Comparison of ENCODE assay signal across 1 cellular context in the genomic region with DNA sequence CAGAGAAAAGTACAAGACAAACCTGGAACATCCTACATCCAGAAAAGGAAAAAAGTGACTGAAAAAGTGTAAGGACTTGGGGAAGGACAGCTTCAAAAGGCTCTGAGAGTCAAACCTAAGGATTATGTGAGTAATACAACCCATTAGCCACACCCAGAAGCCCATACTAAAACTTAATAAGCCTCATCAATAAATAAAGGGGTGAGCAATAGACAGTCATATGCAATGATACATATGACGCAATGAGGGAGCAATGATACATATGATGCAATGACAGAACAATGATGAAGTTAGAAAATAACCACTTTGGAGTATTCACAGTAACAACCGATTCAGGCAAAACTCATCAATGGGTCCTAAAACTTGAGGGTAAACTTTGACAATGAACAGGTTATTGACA.
TF ChIP-seq lines count a peak whose summit lies in the region.

No MANE protein-coding gene starts in this region.

TF ChIP-seq in K562, 482 proteins besides CTCF, POLR2A, EP300 and RAD21 (continued from another document and continues in another):
- TF ChIP-seq, protein P1, sequence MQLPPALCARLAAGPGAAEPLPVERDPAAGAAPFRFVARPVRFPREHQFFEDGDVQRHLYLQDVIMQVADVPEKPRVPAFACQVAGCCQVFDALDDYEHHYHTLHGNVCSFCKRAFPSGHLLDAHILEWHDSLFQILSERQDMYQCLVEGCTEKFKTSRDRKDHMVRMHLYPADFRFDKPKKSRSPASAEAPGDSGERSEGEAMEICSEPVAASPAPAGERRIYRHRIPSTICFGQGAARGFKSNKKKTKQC (CRISPR knock-in tag; IDR thresholded peaks at IDR 0.05), result no peak
- no peak for TF ChIP-seq FOXP1 (CRISPR knock-in tag; IDR thresholded peaks at IDR 0.05)
- TF ChIP-seq, protein P2, sequence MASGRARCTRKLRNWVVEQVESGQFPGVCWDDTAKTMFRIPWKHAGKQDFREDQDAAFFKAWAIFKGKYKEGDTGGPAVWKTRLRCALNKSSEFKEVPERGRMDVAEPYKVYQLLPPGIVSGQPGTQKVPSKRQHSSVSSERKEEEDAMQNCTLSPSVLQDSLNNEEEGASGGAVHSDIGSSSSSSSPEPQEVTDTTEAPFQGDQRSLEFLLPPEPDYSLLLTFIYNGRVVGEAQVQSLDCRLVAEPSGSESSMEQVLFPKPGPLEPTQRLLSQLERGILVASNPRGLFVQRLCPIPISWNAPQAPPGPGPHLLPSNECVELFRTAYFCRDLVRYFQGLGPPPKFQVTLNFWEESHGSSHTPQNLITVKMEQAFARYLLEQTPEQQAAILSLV (tag; IDR thresholded peaks at IDR 0.05), result peak; percentile 91
- TF ChIP-seq PTRF (tag; IDR thresholded peaks at IDR 0.05), result no peak
- no peak for TF ChIP-seq SREBF2 (CRISPR knock-in tag; IDR thresholded peaks at IDR 0.05)
- no peak for TF ChIP-seq POLR3G (IDR thresholded peaks at IDR 0.05; ENCODE audit: extremely low read depth, insufficient read length, insufficient replicate concordance)
- TF ChIP-seq, protein P3, sequence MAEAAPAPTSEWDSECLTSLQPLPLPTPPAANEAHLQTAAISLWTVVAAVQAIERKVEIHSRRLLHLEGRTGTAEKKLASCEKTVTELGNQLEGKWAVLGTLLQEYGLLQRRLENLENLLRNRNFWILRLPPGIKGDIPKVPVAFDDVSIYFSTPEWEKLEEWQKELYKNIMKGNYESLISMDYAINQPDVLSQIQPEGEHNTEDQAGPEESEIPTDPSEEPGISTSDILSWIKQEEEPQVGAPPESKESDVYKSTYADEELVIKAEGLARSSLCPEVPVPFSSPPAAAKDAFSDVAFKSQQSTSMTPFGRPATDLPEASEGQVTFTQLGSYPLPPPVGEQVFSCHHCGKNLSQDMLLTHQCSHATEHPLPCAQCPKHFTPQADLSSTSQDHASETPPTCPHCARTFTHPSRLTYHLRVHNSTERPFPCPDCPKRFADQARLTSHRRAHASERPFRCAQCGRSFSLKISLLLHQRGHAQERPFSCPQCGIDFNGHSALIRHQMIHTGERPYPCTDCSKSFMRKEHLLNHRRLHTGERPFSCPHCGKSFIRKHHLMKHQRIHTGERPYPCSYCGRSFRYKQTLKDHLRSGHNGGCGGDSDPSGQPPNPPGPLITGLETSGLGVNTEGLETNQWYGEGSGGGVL (CRISPR knock-in tag; IDR thresholded peaks at IDR 0.05), result no peak
- TF ChIP-seq SPI1 (IDR thresholded peaks at IDR 0.05; ENCODE audit: borderline replicate concordance, low read depth, low read length), result no peak
- TF ChIP-seq, protein P4, sequence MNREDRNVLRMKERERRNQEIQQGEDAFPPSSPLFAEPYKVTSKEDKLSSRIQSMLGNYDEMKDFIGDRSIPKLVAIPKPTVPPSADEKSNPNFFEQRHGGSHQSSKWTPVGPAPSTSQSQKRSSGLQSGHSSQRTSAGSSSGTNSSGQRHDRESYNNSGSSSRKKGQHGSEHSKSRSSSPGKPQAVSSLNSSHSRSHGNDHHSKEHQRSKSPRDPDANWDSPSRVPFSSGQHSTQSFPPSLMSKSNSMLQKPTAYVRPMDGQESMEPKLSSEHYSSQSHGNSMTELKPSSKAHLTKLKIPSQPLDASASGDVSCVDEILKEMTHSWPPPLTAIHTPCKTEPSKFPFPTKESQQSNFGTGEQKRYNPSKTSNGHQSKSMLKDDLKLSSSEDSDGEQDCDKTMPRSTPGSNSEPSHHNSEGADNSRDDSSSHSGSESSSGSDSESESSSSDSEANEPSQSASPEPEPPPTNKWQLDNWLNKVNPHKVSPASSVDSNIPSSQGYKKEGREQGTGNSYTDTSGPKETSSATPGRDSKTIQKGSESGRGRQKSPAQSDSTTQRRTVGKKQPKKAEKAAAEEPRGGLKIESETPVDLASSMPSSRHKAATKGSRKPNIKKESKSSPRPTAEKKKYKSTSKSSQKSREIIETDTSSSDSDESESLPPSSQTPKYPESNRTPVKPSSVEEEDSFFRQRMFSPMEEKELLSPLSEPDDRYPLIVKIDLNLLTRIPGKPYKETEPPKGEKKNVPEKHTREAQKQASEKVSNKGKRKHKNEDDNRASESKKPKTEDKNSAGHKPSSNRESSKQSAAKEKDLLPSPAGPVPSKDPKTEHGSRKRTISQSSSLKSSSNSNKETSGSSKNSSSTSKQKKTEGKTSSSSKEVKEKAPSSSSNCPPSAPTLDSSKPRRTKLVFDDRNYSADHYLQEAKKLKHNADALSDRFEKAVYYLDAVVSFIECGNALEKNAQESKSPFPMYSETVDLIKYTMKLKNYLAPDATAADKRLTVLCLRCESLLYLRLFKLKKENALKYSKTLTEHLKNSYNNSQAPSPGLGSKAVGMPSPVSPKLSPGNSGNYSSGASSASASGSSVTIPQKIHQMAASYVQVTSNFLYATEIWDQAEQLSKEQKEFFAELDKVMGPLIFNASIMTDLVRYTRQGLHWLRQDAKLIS (CRISPR knock-in tag; IDR thresholded peaks at IDR 0.05), result no peak
- TF ChIP-seq, protein P5, sequence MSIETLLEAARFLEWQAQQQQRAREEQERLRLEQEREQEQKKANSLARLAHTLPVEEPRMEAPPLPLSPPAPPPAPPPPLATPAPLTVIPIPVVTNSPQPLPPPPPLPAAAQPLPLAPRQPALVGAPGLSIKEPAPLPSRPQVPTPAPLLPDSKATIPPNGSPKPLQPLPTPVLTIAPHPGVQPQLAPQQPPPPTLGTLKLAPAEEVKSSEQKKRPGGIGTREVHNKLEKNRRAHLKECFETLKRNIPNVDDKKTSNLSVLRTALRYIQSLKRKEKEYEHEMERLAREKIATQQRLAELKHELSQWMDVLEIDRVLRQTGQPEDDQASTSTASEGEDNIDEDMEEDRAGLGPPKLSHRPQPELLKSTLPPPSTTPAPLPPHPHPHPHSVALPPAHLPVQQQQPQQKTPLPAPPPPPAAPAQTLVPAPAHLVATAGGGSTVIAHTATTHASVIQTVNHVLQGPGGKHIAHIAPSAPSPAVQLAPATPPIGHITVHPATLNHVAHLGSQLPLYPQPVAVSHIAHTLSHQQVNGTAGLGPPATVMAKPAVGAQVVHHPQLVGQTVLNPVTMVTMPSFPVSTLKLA (conservative IDR thresholded peaks at IDR 0.05), result no peak
- TF ChIP-seq HOXB6 (CRISPR knock-in tag; IDR thresholded peaks at IDR 0.05; ENCODE audit: borderline replicate concordance), result no peak
- TF ChIP-seq ATF1 (CRISPR knock-in tag; IDR thresholded peaks at IDR 0.05), result no peak
- no peak for TF ChIP-seq ATF1 (tag; IDR thresholded peaks at IDR 0.05)
- TF ChIP-seq DMBX1 (CRISPR knock-in tag; IDR thresholded peaks at IDR 0.05; ENCODE audit: borderline replicate concordance), result peak; percentile 91
- TF ChIP-seq FOXK2 (conservative IDR thresholded peaks at IDR 0.05 in 1 of 2, IDR thresholded peaks at IDR 0.05 in 1 of 2; ENCODE audit: low read depth in 2 of 2), result no peak
- TF ChIP-seq FIP1L1 (IDR thresholded peaks at IDR 0.05; ENCODE audit: low read depth, low read length, poor library complexity, severe bottlenecking), result no peak
- TF ChIP-seq, protein P6, sequence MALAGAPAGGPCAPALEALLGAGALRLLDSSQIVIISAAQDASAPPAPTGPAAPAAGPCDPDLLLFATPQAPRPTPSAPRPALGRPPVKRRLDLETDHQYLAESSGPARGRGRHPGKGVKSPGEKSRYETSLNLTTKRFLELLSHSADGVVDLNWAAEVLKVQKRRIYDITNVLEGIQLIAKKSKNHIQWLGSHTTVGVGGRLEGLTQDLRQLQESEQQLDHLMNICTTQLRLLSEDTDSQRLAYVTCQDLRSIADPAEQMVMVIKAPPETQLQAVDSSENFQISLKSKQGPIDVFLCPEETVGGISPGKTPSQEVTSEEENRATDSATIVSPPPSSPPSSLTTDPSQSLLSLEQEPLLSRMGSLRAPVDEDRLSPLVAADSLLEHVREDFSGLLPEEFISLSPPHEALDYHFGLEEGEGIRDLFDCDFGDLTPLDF (CRISPR knock-in tag; IDR thresholded peaks at IDR 0.05), result no peak
- no peak for TF ChIP-seq MCM7 (IDR thresholded peaks at IDR 0.05)
- TF ChIP-seq, protein P7, sequence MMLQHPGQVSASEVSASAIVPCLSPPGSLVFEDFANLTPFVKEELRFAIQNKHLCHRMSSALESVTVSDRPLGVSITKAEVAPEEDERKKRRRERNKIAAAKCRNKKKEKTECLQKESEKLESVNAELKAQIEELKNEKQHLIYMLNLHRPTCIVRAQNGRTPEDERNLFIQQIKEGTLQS (IDR thresholded peaks at IDR 0.05), result peak; percentile 95
- TF ChIP-seq, protein P7 (CRISPR knock-in tag; conservative IDR thresholded peaks at IDR 0.05), result no peak
- TF ChIP-seq ILF3 (IDR thresholded peaks at IDR 0.05; ENCODE audit: borderline replicate concordance), result no peak
- no peak for TF ChIP-seq E2F6 (IDR thresholded peaks at IDR 0.05; ENCODE audit: borderline replicate concordance in 1 of 2, extremely low read depth in 1 of 2, insufficient read depth in 1 of 2, insufficient read length in 1 of 2, low read depth in 1 of 2, low read length in 1 of 2, poor library complexity in 1 of 2, severe bottlenecking in 1 of 2)
- no peak for TF ChIP-seq MAFK (IDR thresholded peaks at IDR 0.05; ENCODE audit: low read length)
- TF ChIP-seq, protein P8, sequence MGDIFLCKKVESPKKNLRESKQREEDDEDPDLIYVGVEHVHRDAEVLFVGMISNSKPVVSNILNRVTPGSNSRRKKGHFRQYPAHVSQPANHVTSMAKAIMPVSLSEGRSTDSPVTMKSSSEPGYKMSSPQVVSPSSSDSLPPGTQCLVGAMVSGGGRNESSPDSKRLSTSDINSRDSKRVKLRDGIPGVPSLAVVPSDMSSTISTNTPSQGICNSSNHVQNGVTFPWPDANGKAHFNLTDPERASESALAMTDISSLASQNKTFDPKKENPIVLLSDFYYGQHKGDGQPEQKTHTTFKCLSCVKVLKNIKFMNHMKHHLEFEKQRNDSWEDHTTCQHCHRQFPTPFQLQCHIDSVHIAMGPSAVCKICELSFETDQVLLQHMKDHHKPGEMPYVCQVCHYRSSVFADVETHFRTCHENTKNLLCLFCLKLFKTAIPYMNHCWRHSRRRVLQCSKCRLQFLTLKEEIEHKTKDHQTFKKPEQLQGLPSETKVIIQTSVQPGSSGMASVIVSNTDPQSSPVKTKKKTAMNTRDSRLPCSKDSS (IDR thresholded peaks at IDR 0.05; ENCODE audit: low read depth, partially characterized antibody), result no peak
- TF ChIP-seq ZNF76 (CRISPR knock-in tag; IDR thresholded peaks at IDR 0.05; ENCODE audit: borderline replicate concordance), result no peak
- TF ChIP-seq ZNF197 (CRISPR knock-in tag; IDR thresholded peaks at IDR 0.05; ENCODE audit: low read depth), result 0 out of 2 replicates have a peak, but pooled peaks have one; percentile 30
- no peak for TF ChIP-seq VEZF1 (CRISPR knock-in tag; IDR thresholded peaks at IDR 0.05)
- no peak for TF ChIP-seq PCBP2 (IDR thresholded peaks at IDR 0.05; ENCODE audit: low read depth, low read length, poor library complexity, severe bottlenecking)
- no peak for TF ChIP-seq ZEB2 (IDR thresholded peaks at IDR 0.05)
- no peak for TF ChIP-seq SLC30A9 (CRISPR knock-in tag; IDR thresholded peaks at IDR 0.05)
- TF ChIP-seq, protein P9, sequence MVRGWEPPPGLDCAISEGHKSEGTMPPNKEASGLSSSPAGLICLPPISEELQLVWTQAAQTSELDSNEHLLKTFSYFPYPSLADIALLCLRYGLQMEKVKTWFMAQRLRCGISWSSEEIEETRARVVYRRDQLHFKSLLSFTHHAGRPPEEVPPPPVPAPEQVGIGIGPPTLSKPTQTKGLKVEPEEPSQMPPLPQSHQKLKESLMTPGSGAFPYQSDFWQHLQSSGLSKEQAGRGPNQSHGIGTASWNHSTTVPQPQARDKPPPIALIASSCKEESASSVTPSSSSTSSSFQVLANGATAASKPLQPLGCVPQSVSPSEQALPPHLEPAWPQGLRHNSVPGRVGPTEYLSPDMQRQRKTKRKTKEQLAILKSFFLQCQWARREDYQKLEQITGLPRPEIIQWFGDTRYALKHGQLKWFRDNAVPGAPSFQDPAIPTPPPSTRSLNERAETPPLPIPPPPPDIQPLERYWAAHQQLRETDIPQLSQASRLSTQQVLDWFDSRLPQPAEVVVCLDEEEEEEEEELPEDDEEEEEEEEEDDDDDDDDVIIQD (CRISPR knock-in tag; IDR thresholded peaks at IDR 0.05), result no peak
- no peak for TF ChIP-seq CBX2 (IDR thresholded peaks at IDR 0.05; ENCODE audit: insufficient read depth, low read length, poor library complexity, severe bottlenecking)
- TF ChIP-seq ZFP30 (CRISPR knock-in tag; IDR thresholded peaks at IDR 0.05; ENCODE audit: borderline replicate concordance), result no peak
- TF ChIP-seq RBM25 (IDR thresholded peaks at IDR 0.05; ENCODE audit: low read depth, low read length, severe bottlenecking), result no peak
- no peak for TF ChIP-seq ETV5 (CRISPR knock-in tag; IDR thresholded peaks at IDR 0.05; ENCODE audit: low read depth)
- TF ChIP-seq POLR3A (IDR thresholded peaks at IDR 0.05; ENCODE audit: borderline replicate concordance, extremely low read depth, insufficient read depth, insufficient read length), result no peak
- no peak for TF ChIP-seq FOXP4 (CRISPR knock-in tag; IDR thresholded peaks at IDR 0.05; ENCODE audit: borderline replicate concordance)
- TF ChIP-seq TRIM24 (IDR thresholded peaks at IDR 0.05), result peak; percentile 99
- TF ChIP-seq ZNF311 (CRISPR knock-in tag; IDR thresholded peaks at IDR 0.05), result 0 out of 2 replicates have a peak, but pooled peaks have one; percentile 30
- no peak for TF ChIP-seq BCOR (IDR thresholded peaks at IDR 0.05)
- no peak for TF ChIP-seq RBM34 (IDR thresholded peaks at IDR 0.05; ENCODE audit: borderline replicate concordance, insufficient read depth, low read length)
- no peak for TF ChIP-seq NCOA6 (IDR thresholded peaks at IDR 0.05)
